1 cellular context compared by ENCODE assay signal in genomic region chr22:31680764-31681624, GRCh38.
TF ChIP-seq lines count a peak whose summit lies in the region.

No MANE protein-coding gene starts in this region.

TF ChIP-seq in HepG2, 621 proteins besides CTCF, POLR2A, EP300 and RAD21 (continued from another document):
- TF ChIP-seq, protein P1, sequence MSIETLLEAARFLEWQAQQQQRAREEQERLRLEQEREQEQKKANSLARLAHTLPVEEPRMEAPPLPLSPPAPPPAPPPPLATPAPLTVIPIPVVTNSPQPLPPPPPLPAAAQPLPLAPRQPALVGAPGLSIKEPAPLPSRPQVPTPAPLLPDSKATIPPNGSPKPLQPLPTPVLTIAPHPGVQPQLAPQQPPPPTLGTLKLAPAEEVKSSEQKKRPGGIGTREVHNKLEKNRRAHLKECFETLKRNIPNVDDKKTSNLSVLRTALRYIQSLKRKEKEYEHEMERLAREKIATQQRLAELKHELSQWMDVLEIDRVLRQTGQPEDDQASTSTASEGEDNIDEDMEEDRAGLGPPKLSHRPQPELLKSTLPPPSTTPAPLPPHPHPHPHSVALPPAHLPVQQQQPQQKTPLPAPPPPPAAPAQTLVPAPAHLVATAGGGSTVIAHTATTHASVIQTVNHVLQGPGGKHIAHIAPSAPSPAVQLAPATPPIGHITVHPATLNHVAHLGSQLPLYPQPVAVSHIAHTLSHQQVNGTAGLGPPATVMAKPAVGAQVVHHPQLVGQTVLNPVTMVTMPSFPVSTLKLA (IDR thresholded peaks at IDR 0.05) = no peak
- TF ChIP-seq SOX6 (IDR thresholded peaks at IDR 0.05) = no peak
- no peak for TF ChIP-seq SOX6 (CRISPR knock-in tag; IDR thresholded peaks at IDR 0.05)
- no peak for TF ChIP-seq ZNF784 (CRISPR knock-in tag; IDR thresholded peaks at IDR 0.05; ENCODE audit: borderline replicate concordance)
TF ChIP-seq in HepG2: peak in this region for 0.
